Comparison of ENCODE assay signal across 26 cellular contexts in the genomic region with DNA sequence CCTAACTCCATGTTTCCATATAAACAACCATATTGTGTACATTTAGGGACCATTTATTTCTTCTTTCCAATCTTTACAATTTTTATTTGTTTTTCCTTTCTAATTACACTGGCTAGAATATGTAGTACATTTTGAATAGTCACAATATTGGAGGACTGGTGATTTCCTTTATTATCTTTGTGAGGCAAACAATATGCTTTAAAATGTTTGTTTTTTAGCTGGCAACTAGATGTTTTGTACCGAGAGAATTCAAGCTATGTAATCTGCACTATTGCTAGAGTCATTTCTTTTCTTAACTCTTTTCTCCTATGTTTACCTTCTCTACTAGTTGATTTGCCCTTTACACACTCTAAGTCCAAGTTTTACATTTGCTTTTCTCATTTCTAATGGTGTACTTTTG. TPM values are rescaled to one million over a fixed set of nuclear protein-coding genes. Genes with fewer than 3 reads are reported as not detected.
"Had no signal": no experiment of that assay in that cellular context is flagged by ENCODE, and none has a peak within 500 bp of the region (broad histone marks: within the 10 kb centered on the region; RNA-seq: fewer than 3 reads in every experiment).

No MANE protein-coding gene starts in this region.

- H3K9me3 ChIP-seq: adrenal gland, ascending aorta, breast epithelium, left ventricle myocardium inferior, ovary, testis, uterus had no signal

- ATAC-seq: naive thymus-derived CD8-positive, alpha-beta T cell; right cardiac atrium; stimulated activated naive B cell treated with anti-CD40 and anti-IgM and Interleukin-4, amounts not matched to agents 10 μg/mL and 1 μg/mL and 100 μg/mL, for 72 hours had no signal

- H3K4me3 Mint-ChIP-seq: activated naive CD8-positive, alpha-beta T cell; endodermal cell; immature natural killer cell; mesothelial cell of epicardium; naive thymus-derived CD8-positive, alpha-beta T cell; stimulated activated naive B cell treated with anti-CD40 and anti-IgM and Interleukin-4, amounts not matched to agents 10 μg/mL and 1 μg/mL and 100 μg/mL, for 72 hours had no signal

- H3K4me3 ChIP-seq: adrenal gland, ascending aorta, breast epithelium, left ventricle myocardium inferior, ovary, skin epidermis, testis, uterus had no signal

- H3K27ac Mint-ChIP-seq: activated naive CD8-positive, alpha-beta T cell; activated T-helper 2 cell treated with anti-CD3 and anti-CD28 coated beads, Interferon-gamma antibody, Interleukin-2, Interleukin-4, amounts not matched to agents 10 μg/mL and 5 μg/mL and 100 μg/mL, durations not matched to agents 14 hours and 24 hours and 36 hours; endodermal cell; immature natural killer cell; mesothelial cell of epicardium; naive thymus-derived CD8-positive, alpha-beta T cell; stimulated activated naive B cell treated with anti-CD40 and anti-IgM and Interleukin-4, amounts not matched to agents 10 μg/mL and 1 μg/mL and 100 μg/mL, for 72 hours had no signal

- DNase-seq: activated naive CD4-positive, alpha-beta T cell; activated T-cell treated with anti-CD3 and anti-CD28 coated beads, Interleukin-2, amount 50 U/mL, for 1 hour; adrenal gland; cortex of kidney; endodermal cell; foreskin fibroblast; immature natural killer cell; kidney glomerular epithelial cell; left ventricle myocardium inferior; naive thymus-derived CD8-positive, alpha-beta T cell; ovary; right cardiac atrium; stimulated activated CD4-positive, alpha-beta T cell treated with anti-CD3 and anti-CD28 coated beads, Interleukin-15, amount 100 ng/mL, for 24 hours; stimulated activated CD8-positive, alpha-beta memory T cell treated with anti-CD3 and anti-CD28 coated beads, Interleukin-4, amount 100 ng/mL, for 48 hours; stimulated activated naive B cell treated with anti-CD40 and anti-IgM and Interleukin-4, amounts not matched to agents 10 μg/mL and 1 μg/mL and 100 μg/mL, for 72 hours; T-helper 1 cell; testis; uterus; WERI-Rb-1 had no signal

- H3K4me1 ChIP-seq: adrenal gland, testis, uterus had no signal

- H3K27me3 ChIP-seq: adrenal gland, ascending aorta, breast epithelium, ovary, testis, uterus had no signal

- H3K9me3 Mint-ChIP-seq: activated T-helper 2 cell treated with anti-CD3 and anti-CD28 coated beads, Interferon-gamma antibody, Interleukin-2, Interleukin-4, amounts not matched to agents 10 μg/mL and 5 μg/mL and 100 μg/mL, durations not matched to agents 14 hours and 24 hours and 36 hours; naive thymus-derived CD8-positive, alpha-beta T cell; stimulated activated naive B cell treated with anti-CD40 and anti-IgM and Interleukin-4, amounts not matched to agents 10 μg/mL and 1 μg/mL and 100 μg/mL, for 72 hours had no signal

- H3K36me3 Mint-ChIP-seq: activated naive CD8-positive, alpha-beta T cell; immature natural killer cell; mesothelial cell of epicardium; naive thymus-derived CD8-positive, alpha-beta T cell; stimulated activated naive B cell treated with anti-CD40 and anti-IgM and Interleukin-4, amounts not matched to agents 10 μg/mL and 1 μg/mL and 100 μg/mL, for 72 hours had no signal

- H3K4me1 Mint-ChIP-seq: mesothelial cell of epicardium; naive thymus-derived CD8-positive, alpha-beta T cell; stimulated activated naive B cell treated with anti-CD40 and anti-IgM and Interleukin-4, amounts not matched to agents 10 μg/mL and 1 μg/mL and 100 μg/mL, for 72 hours had no signal

- H3K27ac ChIP-seq: adrenal gland, ascending aorta, left ventricle myocardium inferior, ovary, skin epidermis, testis, uterus, WERI-Rb-1 had no signal

- FAIRE-seq: TTC549 had no signal

- H3K36me3 ChIP-seq: adrenal gland, ascending aorta, breast epithelium, left ventricle myocardium inferior, ovary, uterus, WERI-Rb-1 had no signal

RNA-seq across cellular contexts. Expression of a gene that starts 13.3 kb away (rescaled TPM):
- total RNA-seq: activated T-helper 2 cell treated with anti-CD3 and anti-CD28 coated beads, Interferon-gamma antibody, Interleukin-2, Interleukin-4, amounts not matched to agents 10 μg/mL and 5 μg/mL and 100 μg/mL, durations not matched to agents 14 hours and 24 hours and 36 hours; naive thymus-derived CD8-positive, alpha-beta T cell had no signal

RNA-seq across cellular contexts. Expression of a gene that starts 54.9 kb away (rescaled TPM):
- total RNA-seq: ascending aorta had no signal
